In genomic region chr11:568306-569259, GRCh38 we compare ENCODE assay signal across 1 cellular context.
TF ChIP-seq lines count a peak whose summit lies in the region.

No MANE protein-coding gene starts in this region.

TF ChIP-seq in WTC11, 78 proteins besides CTCF, POLR2A, EP300 and RAD21 (continued from another document):
- TF ChIP-seq ZNF219 (CRISPR knock-in tag; IDR thresholded peaks at IDR 0.05; ENCODE audit: borderline replicate concordance) (no peak), ZNF317 (CRISPR knock-in tag; IDR thresholded peaks at IDR 0.05; ENCODE audit: borderline replicate concordance, low read depth) (no peak), TEAD4 (CRISPR knock-in tag; IDR thresholded peaks at IDR 0.05) (no peak), NFATC4 (CRISPR knock-in tag; IDR thresholded peaks at IDR 0.05) (no peak), EMX1 (CRISPR knock-in tag; IDR thresholded peaks at IDR 0.05) (no peak), ZNF416 (CRISPR knock-in tag; IDR thresholded peaks at IDR 0.05) (no peak), OVOL2 (CRISPR knock-in tag; IDR thresholded peaks at IDR 0.05; ENCODE audit: borderline replicate concordance) (no peak), ZNF423 (CRISPR knock-in tag; IDR thresholded peaks at IDR 0.05) (peak; percentile 98), NR3C1 (CRISPR knock-in tag; conservative IDR thresholded peaks at IDR 0.05; ENCODE audit: low read depth) (0 out of 2 replicates have a peak, but pooled peaks have one; percentile 33), GABPB1 (CRISPR knock-in tag; IDR thresholded peaks at IDR 0.05) (no peak)
- TF ChIP-seq, protein P1, sequence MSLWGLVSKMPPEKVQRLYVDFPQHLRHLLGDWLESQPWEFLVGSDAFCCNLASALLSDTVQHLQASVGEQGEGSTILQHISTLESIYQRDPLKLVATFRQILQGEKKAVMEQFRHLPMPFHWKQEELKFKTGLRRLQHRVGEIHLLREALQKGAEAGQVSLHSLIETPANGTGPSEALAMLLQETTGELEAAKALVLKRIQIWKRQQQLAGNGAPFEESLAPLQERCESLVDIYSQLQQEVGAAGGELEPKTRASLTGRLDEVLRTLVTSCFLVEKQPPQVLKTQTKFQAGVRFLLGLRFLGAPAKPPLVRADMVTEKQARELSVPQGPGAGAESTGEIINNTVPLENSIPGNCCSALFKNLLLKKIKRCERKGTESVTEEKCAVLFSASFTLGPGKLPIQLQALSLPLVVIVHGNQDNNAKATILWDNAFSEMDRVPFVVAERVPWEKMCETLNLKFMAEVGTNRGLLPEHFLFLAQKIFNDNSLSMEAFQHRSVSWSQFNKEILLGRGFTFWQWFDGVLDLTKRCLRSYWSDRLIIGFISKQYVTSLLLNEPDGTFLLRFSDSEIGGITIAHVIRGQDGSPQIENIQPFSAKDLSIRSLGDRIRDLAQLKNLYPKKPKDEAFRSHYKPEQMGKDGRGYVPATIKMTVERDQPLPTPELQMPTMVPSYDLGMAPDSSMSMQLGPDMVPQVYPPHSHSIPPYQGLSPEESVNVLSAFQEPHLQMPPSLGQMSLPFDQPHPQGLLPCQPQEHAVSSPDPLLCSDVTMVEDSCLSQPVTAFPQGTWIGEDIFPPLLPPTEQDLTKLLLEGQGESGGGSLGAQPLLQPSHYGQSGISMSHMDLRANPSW (CRISPR knock-in tag; conservative IDR thresholded peaks at IDR 0.05; ENCODE audit: low read depth) = 0 out of 2 replicates have a peak, but pooled peaks have one; percentile 76
